In genomic region chr4:108620101-108620932, GRCh38 we compare ENCODE assay signal across 1 cellular context.
TF ChIP-seq lines count a peak whose summit lies in the region.

RPL34 (plus strand) TSS chr4:108620576; CDS start chr4:108621960, 1,384 bp downstream.

TF ChIP-seq in WTC11, 78 proteins besides CTCF, POLR2A, EP300 and RAD21 (continued from another document):
- peak; percentile 62; the same call in 1 of the 2 replicates for TF ChIP-seq AR (CRISPR knock-in tag; IDR thresholded peaks at IDR 0.05)
- peak; percentile 77 for TF ChIP-seq MAX (CRISPR knock-in tag; IDR thresholded peaks at IDR 0.05)
- TF ChIP-seq GABPB1 (CRISPR knock-in tag; IDR thresholded peaks at IDR 0.05) = peak; percentile 96
- peak; percentile 69 for TF ChIP-seq SP1 (CRISPR knock-in tag; conservative IDR thresholded peaks at IDR 0.05)
- TF ChIP-seq ZBTB21 (CRISPR knock-in tag; IDR thresholded peaks at IDR 0.05; ENCODE audit: borderline replicate concordance) = 0 out of 2 replicates have a peak, but pooled peaks have one; percentile 54
